Comparison of ENCODE assay signal across 8 cellular contexts in the genomic region with DNA sequence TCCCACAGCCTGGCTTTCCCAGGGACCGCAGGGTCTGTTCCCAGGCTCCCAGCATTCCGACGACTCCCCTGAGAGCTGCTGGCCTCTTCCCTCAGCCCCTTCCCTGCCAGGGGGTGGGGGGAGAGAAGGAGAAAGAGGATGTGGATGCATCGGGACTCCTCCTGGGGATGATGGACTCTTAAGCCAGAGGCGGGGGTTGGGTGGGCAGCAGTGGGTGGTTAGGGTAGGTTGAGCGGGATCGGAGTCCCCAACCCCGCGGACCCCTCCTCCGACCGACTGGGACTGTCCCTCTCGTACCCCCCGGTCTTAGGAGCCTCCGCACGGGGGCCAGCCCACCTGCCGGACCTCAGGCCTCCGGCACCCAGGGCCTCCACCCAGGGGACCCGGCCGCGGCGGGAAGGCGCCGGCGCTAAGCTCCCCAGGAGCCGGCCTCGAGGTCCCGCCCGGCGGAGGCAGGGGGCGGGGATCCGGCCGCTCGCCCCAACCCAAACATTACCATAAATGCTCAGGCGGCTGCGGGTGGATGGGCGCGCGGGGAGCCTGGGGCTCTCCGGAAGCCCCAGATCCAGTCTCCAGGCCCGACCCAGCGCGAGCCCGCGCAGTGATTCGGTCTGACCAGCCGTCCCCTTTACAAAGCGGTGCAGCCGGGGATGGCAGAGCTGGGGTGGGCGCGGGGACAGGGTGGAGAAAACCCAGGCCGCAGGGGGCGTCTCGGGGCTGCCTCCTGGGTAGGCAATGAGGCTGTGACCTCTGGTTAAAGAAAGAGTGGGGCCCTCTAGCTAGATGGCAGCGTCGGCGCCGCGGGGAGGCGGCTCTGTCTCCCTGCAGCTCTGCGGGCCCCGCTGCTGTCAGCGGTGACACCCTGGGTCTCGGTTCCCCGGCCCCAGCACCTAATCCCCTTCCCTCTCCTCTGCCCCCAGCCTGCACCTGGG. TPM values are rescaled to one million over a fixed set of nuclear protein-coding genes. Genes with fewer than 3 reads are reported as not detected.
DNase-seq lines count a peak whose midpoint lies in the region; ATAC-seq and TF ChIP-seq lines count a peak whose summit lies in the region.

No MANE protein-coding gene starts in this region.

- intact Hi-C loops in dorsolateral prefrontal cortex (cut with DNase I) (loop anchor here (5.0 to 10.0 kb wide), 2 partner anchors 216 to 219 kb away; a partner anchor contains a TSS), lower leg skin (cut with DNase I; ENCODE audit: low total_unique reads) (loop anchor here (5.0 to 10.0 kb wide), 2 partner anchors 116 to 359 kb away; a partner anchor contains a TSS)

- DNase-seq in activated T-cell treated with anti-CD3 and anti-CD28 coated beads for 1 hour (ENCODE audit: low read depth), result peak; percentile 30
- DNase-seq in activated T-cell treated with anti-CD3 and anti-CD28 coated beads for 4 hours, result no peak
- peak; percentile 48 for DNase-seq in T-helper 9 cell
- peak in 4 of 10 donors; percentile 48 to 74 (median 54) for DNase-seq in dorsolateral prefrontal cortex
- DNase-seq in lower leg skin (ENCODE audit: low spot score in 2 of 2), result peak in 1 of 2 donors; percentile 89
- DNase-seq in stimulated activated naive CD8-positive, alpha-beta T cell treated with anti-CD3 and anti-CD28 coated beads, Interleukin-15, Interleukin-2, amounts not matched to agents 100 U/mL and 50 U/mL, for 24 hours, result peak; percentile 68

- no peak for TF ChIP-seq POLR2A in lower leg skin (IDR thresholded peaks at IDR 0.05)

- no peaks in the 10 kb centered on the region for H3K27me3 ChIP-seq in dorsolateral prefrontal cortex

- H3K27ac ChIP-seq in dorsolateral prefrontal cortex, result peak overlapping the region; percentile 51 to 98 (median 94)

- ATAC-seq in HG03135 (IDR thresholded peaks at IDR 0.05; ENCODE audit: unreplicated experiment) (peak; percentile 67), GM19467 (IDR thresholded peaks at IDR 0.05; ENCODE audit: unreplicated experiment) (no peak)
- peak; percentile 61 for ATAC-seq in stimulated activated naive CD8-positive, alpha-beta T cell treated with anti-CD3 and anti-CD28 coated beads, Interleukin-15, Interleukin-2, amounts not matched to agents 100 U/mL and 50 U/mL, for 24 hours

- 8 to 11% methylated on average over 29 to 51 of the region's 64 CpGs for WGBS in lower leg skin, 2 donors

- TF ChIP-seq CTCF in dorsolateral prefrontal cortex (IDR thresholded peaks at IDR 0.05 in 54 of 56, conservative IDR thresholded peaks at IDR 0.05 in 2 of 56; ENCODE audit: low read depth in 1 of 56, partially characterized antibody in 56 of 56) (peak in 2 of 56 donors; percentile 10 to 17), lower leg skin (IDR thresholded peaks at IDR 0.05) (no peak)

- H3K4me3 ChIP-seq in dorsolateral prefrontal cortex (peak overlapping the region; percentile 40 to 82 (median 63)), lower leg skin (ENCODE audit: low read depth, poor library complexity, severe bottlenecking) (peak overlapping the region; percentile 7)

RNA-seq across cellular contexts. Expression of a gene that starts 3.9 kb away (rescaled TPM):
- 100 to 1,000 TPM in 2 of 120 experiments, 10 to 100 TPM in 118; 17.4 to 120 (median 43.4) TPM for total RNA-seq in dorsolateral prefrontal cortex
- 100 to 1,000 TPM; 103 to 198 (median 183) TPM for total RNA-seq in lower leg skin

RNA-seq across cellular contexts. Expression of a gene that starts 13.5 kb away (rescaled TPM):
- 10 to 100 TPM; 15.9 to 31.2 (median 24.4) TPM for total RNA-seq in dorsolateral prefrontal cortex
- 10 to 100 TPM in 3 of 4 donors, 1 to 10 TPM in 1; 6.7 to 16.8 (median 13.1) TPM for total RNA-seq in lower leg skin

RNA-seq across cellular contexts. Expression of a gene that starts 19.8 kb away (rescaled TPM):
- total RNA-seq in dorsolateral prefrontal cortex (10 to 100 TPM in 74 of 120 experiments, 1 to 10 TPM in 46; 5.1 to 23.2 (median 10.8) TPM), lower leg skin (10 to 100 TPM in 1 of 4 donors, 1 to 10 TPM in 3; 4.2 to 14.3 (median 8.6) TPM)

RNA-seq across cellular contexts. Expression of a gene that starts 25.6 kb away (rescaled TPM):
- total RNA-seq in dorsolateral prefrontal cortex (under 1 TPM in 1 of 120 experiments, not detected in 119; 0.32 TPM), lower leg skin (not detected)
